ENCODE assay signal across 8 cellular contexts in genomic region chr18:24426398-24427294, GRCh38. TPM values are rescaled to one million over a fixed set of nuclear protein-coding genes. Genes with fewer than 3 reads are reported as not detected.
A peak's percentile ranks its signal among the peaks of the same experiment; 100 is the strongest.
DNase-seq lines count a peak whose midpoint lies in the region; ATAC-seq and TF ChIP-seq lines count a peak whose summit lies in the region.

A gene with protein sequence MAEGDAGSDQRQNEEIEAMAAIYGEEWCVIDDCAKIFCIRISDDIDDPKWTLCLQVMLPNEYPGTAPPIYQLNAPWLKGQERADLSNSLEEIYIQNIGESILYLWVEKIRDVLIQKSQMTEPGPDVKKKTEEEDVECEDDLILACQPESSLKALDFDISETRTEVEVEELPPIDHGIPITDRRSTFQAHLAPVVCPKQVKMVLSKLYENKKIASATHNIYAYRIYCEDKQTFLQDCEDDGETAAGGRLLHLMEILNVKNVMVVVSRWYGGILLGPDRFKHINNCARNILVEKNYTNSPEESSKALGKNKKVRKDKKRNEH (plus strand): TSS chr18:24426670. CDS start chr18:24426757, 87 bp downstream.

- TF ChIP-seq CTCF in AG09319 (IDR thresholded peaks at IDR 0.05; ENCODE audit: low read depth, low read length) = no peak
- peak in 14 of 56 donors; percentile 10 to 46 (median 22) for TF ChIP-seq CTCF in dorsolateral prefrontal cortex (IDR thresholded peaks at IDR 0.05 in 54 of 56, conservative IDR thresholded peaks at IDR 0.05 in 2 of 56; ENCODE audit: low read depth in 1 of 56, partially characterized antibody in 56 of 56)
- no peak for TF ChIP-seq CTCF in liver (IDR thresholded peaks at IDR 0.05; ENCODE audit: low read depth, low read length, missing input control)

- peaks cover 0 to 11% (median 2%) of the 10 kb centered on the region in 4 donors for H3K9me3 ChIP-seq in liver (ENCODE audit: control insufficient read depth in 4 of 4, low read length in 3 of 4)

- intact Hi-C loops in activated CD4-positive, alpha-beta memory T cell treated with anti-CD3 and anti-CD28 coated beads for 36 hours (cut with micrococcal nuclease) = loop anchor here (1.0 to 5.0 kb wide), 3 partner anchors 12 to 61 kb away; no protein-coding TSS in a partner anchor
- intact Hi-C loops in dorsolateral prefrontal cortex (cut with DNase I) = no loop called here

- peak within 1 kb of the TSS; percentile 88 for H3K4me3 Mint-ChIP-seq in activated CD4-positive, alpha-beta memory T cell treated with anti-CD3 and anti-CD28 coated beads for 36 hours

- H3K27me3 ChIP-seq in dorsolateral prefrontal cortex = peaks cover 0 to 35% (median 0%) of the 10 kb centered on the region in 45 donors
- peaks cover 0 to 3% (median 2%) of the 10 kb centered on the region in 4 donors for H3K27me3 ChIP-seq in liver (ENCODE audit: control insufficient read depth in 4 of 4, insufficient read depth in 4 of 4, low read length in 3 of 4)

- CTCF ChIA-PET in activated CD4-positive, alpha-beta memory T cell treated with anti-CD3 and anti-CD28 coated beads for 36 hours (lab: Charles Lee) = interaction anchor here (1.1 kb wide), 1 partner anchor 67 kb away, joined by 3 read pairs; no protein-coding TSS in a partner anchor

- H3K36me3 Mint-ChIP-seq in activated CD4-positive, alpha-beta memory T cell treated with anti-CD3 and anti-CD28 coated beads for 36 hours = peaks cover 15% of the 10 kb centered on the region

- H3K4me1 Mint-ChIP-seq in activated CD4-positive, alpha-beta memory T cell treated with anti-CD3 and anti-CD28 coated beads for 36 hours (ENCODE audit: low read depth) = peaks cover 18% of the 10 kb centered on the region

- peak within 1 kb of the TSS; percentile 90 for H3K27ac Mint-ChIP-seq in activated CD4-positive, alpha-beta memory T cell treated with anti-CD3 and anti-CD28 coated beads for 36 hours

- DNase-seq in AG09319 (ENCODE audit: extremely low read depth, low read depth) (peak; percentile 46), NCI-H526 (lab: John Stamatoyannopoulos, UW) (peak; percentile 8 to 79), dorsolateral prefrontal cortex (peak; percentile 45 to 89 (median 74))
- peak; percentile 81 for DNase-seq in activated CD4-positive, alpha-beta memory T cell treated with anti-CD3 and anti-CD28 coated beads for 36 hours
- peak; percentile 82 for DNase-seq in stimulated activated CD4-positive, alpha-beta T cell treated with anti-CD3 and anti-CD28 coated beads, Interleukin-4, amount 100 ng/mL, for 1 hour

- TF ChIP-seq RAD21 in liver (IDR thresholded peaks at IDR 0.05) = no peak

- H3K9ac ChIP-seq in liver (ENCODE audit: low read depth in 1 of 2, low read length in 2 of 2) = peak within 1 kb of the TSS; percentile 57 to 64

- H3K4me1 ChIP-seq in liver (ENCODE audit: control insufficient read depth in 4 of 4, insufficient read depth in 4 of 4, low read length in 3 of 4) = peaks cover 3 to 9% (median 4%) of the 10 kb centered on the region in 4 donors

- ATAC-seq in GM18907 (IDR thresholded peaks at IDR 0.05; ENCODE audit: unreplicated experiment) (peak; percentile 89), HG03139 (IDR thresholded peaks at IDR 0.05; ENCODE audit: unreplicated experiment) (peak; percentile 90)

- H3K27ac ChIP-seq in dorsolateral prefrontal cortex (peak within 1 kb of the TSS in 56 of 59 donors; percentile 20 to 89 (median 72)), liver (ENCODE audit: low read depth in 1 of 2, low read length in 2 of 2) (peak within 1 kb of the TSS; percentile 71 to 80)

- peaks cover 0 to 6% (median 0%) of the 10 kb centered on the region in 4 donors for H3K36me3 ChIP-seq in liver (ENCODE audit: control insufficient read depth in 4 of 4, insufficient read depth in 3 of 4, low read depth in 1 of 4, low read length in 3 of 4)

- peak within 1 kb of the TSS; percentile 66 to 99 (median 89) for H3K4me3 ChIP-seq in dorsolateral prefrontal cortex
- H3K4me3 ChIP-seq in liver (ENCODE audit: low read depth in 1 of 3, low read length in 3 of 3) = peak within 1 kb of the TSS; percentile 75 to 88 (median 82)

- peaks cover 10% of the 10 kb centered on the region for H3K27me3 Mint-ChIP-seq in activated CD4-positive, alpha-beta memory T cell treated with anti-CD3 and anti-CD28 coated beads for 36 hours

- WGBS in liver = 2% methylated on average over 82 of the region's 82 CpGs

- peaks cover 5% of the 10 kb centered on the region for H3K9me3 Mint-ChIP-seq in activated CD4-positive, alpha-beta memory T cell treated with anti-CD3 and anti-CD28 coated beads for 36 hours

- POLR2A ChIA-PET in activated CD4-positive, alpha-beta memory T cell treated with anti-CD3 and anti-CD28 coated beads for 36 hours (lab: Charles Lee) = interaction anchor here (0.6 to 1.0 kb wide), 3 partner anchors 13 to 429 kb away, joined by 3 to 5 read pairs (median 3); no protein-coding TSS in a partner anchor

TF ChIP-seq in liver, 16 proteins besides CTCF, POLR2A, EP300 and RAD21:
- peak; percentile 67 for TF ChIP-seq YY1 (IDR thresholded peaks at IDR 0.05)
- TF ChIP-seq TAF1 (conservative IDR thresholded peaks at IDR 0.05) = no peak
- peak; percentile 85 to 94 for TF ChIP-seq GABPA (IDR thresholded peaks at IDR 0.05 in 1 of 2, conservative IDR thresholded peaks at IDR 0.05 in 1 of 2)
- peak in 1 of 2 donors; percentile 70 for TF ChIP-seq EGR1 (IDR thresholded peaks at IDR 0.05; ENCODE audit: low read depth in 2 of 2)

RNA-seq across cellular contexts. Expression of the gene that starts here (rescaled TPM):
- total RNA-seq in activated CD4-positive, alpha-beta memory T cell treated with anti-CD3 and anti-CD28 coated beads for 36 hours = 10 to 100 TPM; 13.7 to 15.9 TPM
- total RNA-seq in dorsolateral prefrontal cortex (10 to 100 TPM; 11.2 to 34.4 (median 22.7) TPM), liver (10 to 100 TPM; 11.3 to 11.5 TPM)
- 10 to 100 TPM in 1 of 2 donors, 1 to 10 TPM in 1; 8.3 to 13.6 TPM for polyA plus RNA-seq in liver

Comparison
In these comparisons a context has a peak if more than half of its experiments do, and no peak if none do; other contexts are left out.
1. Peak in every context shown above with its lines: DNase-seq, ATAC-seq, H3K4me3 ChIP-seq and H3K27ac ChIP-seq.